8 cellular contexts compared by ENCODE assay signal in genomic region chr20:4104045-4104444, GRCh38.
"Had no signal": no experiment of that assay in that cellular context is flagged by ENCODE, and none has a peak within 500 bp of the region (broad histone marks: within the 10 kb centered on the region; RNA-seq: fewer than 3 reads in every experiment).

No MANE protein-coding gene starts in this region.

- H3K9me3 Mint-ChIP-seq: GM23338, H9 had no signal

- FAIRE-seq: H1, H54, HTR-8/SVneo, K562 had no signal

- H3K4me3 ChIP-seq: GM23338, K562 had no signal

- ATAC-seq: GM23338, K562 had no signal

- DNase-seq: H9, HCEC 1CT, IMR-90 had no signal

- H3K4me3 Mint-ChIP-seq: GM23338, H9 had no signal

- H2AFZ ChIP-seq: GM23338 had no signal

- H3K27ac Mint-ChIP-seq: GM23338, H9 had no signal

- H3K4me2 ChIP-seq: GM23338 had no signal
